5 cellular contexts compared by ENCODE assay signal in genomic region chr3:134102976-134103375, GRCh38.
"Had no signal": no experiment of that assay in that cellular context is flagged by ENCODE, and none has a peak within 500 bp of the region (broad histone marks: within the 10 kb centered on the region; RNA-seq: fewer than 3 reads in every experiment).

No MANE protein-coding gene starts in this region.

- H3K27ac ChIP-seq: HL-60 had no signal

- H3K4me3 ChIP-seq: K562 had no signal

- DNase-seq: IMR-90, KBM-7, KG1 had no signal
